In the genomic region with DNA sequence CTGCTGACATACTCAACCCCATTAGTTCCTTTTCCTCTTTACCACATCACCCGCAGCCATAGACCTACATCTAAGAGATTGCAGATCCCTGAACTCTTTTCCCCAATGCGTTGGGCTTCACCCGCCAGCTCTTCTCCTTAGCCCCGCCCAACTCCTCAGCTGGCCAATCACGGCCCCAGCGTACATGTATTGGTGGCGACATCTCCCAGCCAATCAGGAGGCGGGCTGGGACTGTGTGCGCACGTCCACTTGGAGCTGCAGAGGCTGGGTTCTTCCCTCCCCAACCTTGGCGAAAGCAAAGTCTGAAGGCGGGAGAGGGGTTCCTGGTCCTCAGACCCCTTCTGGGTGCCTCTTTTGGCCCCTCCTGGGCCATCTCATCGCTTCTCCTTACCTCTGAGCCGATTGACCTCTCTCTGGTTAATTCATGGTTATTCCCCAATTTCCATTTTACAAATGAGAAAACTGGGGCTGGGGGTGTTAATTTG, we compare ENCODE assay signal across 8 cellular contexts. TPM values are rescaled to one million over a fixed set of nuclear protein-coding genes. Genes with fewer than 3 reads are reported as not detected.
DNase-seq lines count a peak whose midpoint lies in the region; TF ChIP-seq lines count a peak whose summit lies in the region.

No MANE protein-coding gene starts in this region.

- POLR2A ChIA-PET in HEK293 (lab: Yijun Ruan, JAX): no interaction called here

- CTCF ChIA-PET in HEK293 (lab: Yijun Ruan, JAX): interaction anchor here (0.6 to 3.9 kb wide), 5 partner anchors 13 to 369 kb away, joined by 3 to 16 read pairs (median 3); no protein-coding TSS in a partner anchor

- H3K36me3 ChIP-seq in HEK293 (ENCODE audit: control insufficient read depth in 2 of 2, insufficient read depth in 1 of 2, low read length in 2 of 2): no peaks in the 10 kb centered on the region
- no peaks in the 10 kb centered on the region for H3K36me3 ChIP-seq in liver (ENCODE audit: control insufficient read depth in 4 of 4, insufficient read depth in 3 of 4, low read depth in 1 of 4, low read length in 3 of 4)

- 10% methylated on average over 14 of the region's 14 CpGs for WGBS in liver

- TF ChIP-seq RAD21 in liver (IDR thresholded peaks at IDR 0.05): no peak

- H3K27ac ChIP-seq in HEK293 (ENCODE audit: extremely low read depth, low read depth, low read length) (no peak overlapping the region), liver (ENCODE audit: low read depth in 1 of 2, low read length in 2 of 2) (peak overlapping the region; percentile 15 to 37)

- H3K4me3 ChIP-seq in GM12865 (ENCODE audit: low read depth, low read length): peak overlapping the region; percentile 36
- H3K4me3 ChIP-seq in HEK293 (ENCODE audit: low read depth, low read length): no peak overlapping the region
- H3K4me3 ChIP-seq in liver (ENCODE audit: low read depth in 1 of 3, low read length in 3 of 3): peak overlapping the region in 1 of 3 donors; percentile 7

- peaks cover 0 to 4% (median 0%) of the 10 kb centered on the region in 4 donors for H3K27me3 ChIP-seq in liver (ENCODE audit: control insufficient read depth in 4 of 4, insufficient read depth in 4 of 4, low read length in 3 of 4)

- no peaks in the 10 kb centered on the region for H3K9me3 ChIP-seq in HEK293 (ENCODE audit: control insufficient read depth, insufficient read depth, low read depth, low read length)
- H3K9me3 ChIP-seq in liver (ENCODE audit: control insufficient read depth in 4 of 4, low read length in 3 of 4): no peaks in the 10 kb centered on the region

- DNase-seq in GM12865 (ENCODE audit: low read depth) (peak; percentile 86), NCI-H146 (lab: John Stamatoyannopoulos, UW) (peak; percentile 57), dermis microvascular lymphatic vessel endothelial cell (ENCODE audit: low read depth in 2 of 2) (peak; percentile 4 to 39), LoVo (ENCODE audit: low spot score) (no peak)
- DNase-seq in activated CD4-positive, alpha-beta T cell treated with anti-CD3 and anti-CD28 coated beads, Interleukin-2, amount 50 U/mL, for 4 hours: peak; percentile 78 to 81
- DNase-seq in stimulated activated CD4-positive, alpha-beta T cell treated with anti-CD3 and anti-CD28 coated beads, Interleukin-4, amount 100 ng/mL, for 24 hours: peak; percentile 86

- H3K9ac ChIP-seq in liver (ENCODE audit: low read depth in 1 of 2, low read length in 2 of 2): no peak overlapping the region

- TF ChIP-seq CTCF in GM12865 (IDR thresholded peaks at IDR 0.05; ENCODE audit: insufficient read depth, low read depth, low read length, missing control alignments): no peak
- no peak for TF ChIP-seq CTCF in HEK293 (tag by site-specific recombination; IDR thresholded peaks at IDR 0.05)
- TF ChIP-seq CTCF in liver (IDR thresholded peaks at IDR 0.05; ENCODE audit: low read depth, low read length, missing input control): no peak

- peaks cover 13% of the 10 kb centered on the region for H3K4me1 ChIP-seq in HEK293 (ENCODE audit: control insufficient read depth, insufficient read depth, low read length)
- no peaks in the 10 kb centered on the region for H3K4me1 ChIP-seq in liver (ENCODE audit: control insufficient read depth in 4 of 4, insufficient read depth in 4 of 4, low read length in 3 of 4)

TF ChIP-seq in HEK293, 187 proteins besides CTCF, POLR2A, EP300 and RAD21:
- TF ChIP-seq SP2 (tag by site-specific recombination; IDR thresholded peaks at IDR 0.05) (0 out of 2 replicates have a peak, but pooled peaks have one; percentile 13), ZNF654 (tag by site-specific recombination; IDR thresholded peaks at IDR 0.05; ENCODE audit: low read depth) (no peak), SETDB1 (IDR thresholded peaks at IDR 0.05; ENCODE audit: insufficient read length, low read length) (no peak), ZNF416 (tag by site-specific recombination; IDR thresholded peaks at IDR 0.05) (no peak), ZNF391 (tag by site-specific recombination; IDR thresholded peaks at IDR 0.05; ENCODE audit: borderline replicate concordance, low read depth) (no peak)
TF ChIP-seq in HEK293: peak in this region for 1.

TF ChIP-seq in liver, 16 proteins besides CTCF, POLR2A, EP300 and RAD21:
- no peak for TF ChIP-seq NR2F2 (IDR thresholded peaks at IDR 0.05)
- no peak for TF ChIP-seq FOXA2 (IDR thresholded peaks at IDR 0.05)
- TF ChIP-seq SP1 (IDR thresholded peaks at IDR 0.05): no peak
- TF ChIP-seq JUND (IDR thresholded peaks at IDR 0.05): no peak
- TF ChIP-seq RXRA (IDR thresholded peaks at IDR 0.05): no peak
- TF ChIP-seq GABPA (IDR thresholded peaks at IDR 0.05 in 1 of 2, conservative IDR thresholded peaks at IDR 0.05 in 1 of 2): no peak
- TF ChIP-seq HNF4A (conservative IDR thresholded peaks at IDR 0.05): no peak
- TF ChIP-seq TAF1 (conservative IDR thresholded peaks at IDR 0.05): no peak
- TF ChIP-seq, protein P1, sequence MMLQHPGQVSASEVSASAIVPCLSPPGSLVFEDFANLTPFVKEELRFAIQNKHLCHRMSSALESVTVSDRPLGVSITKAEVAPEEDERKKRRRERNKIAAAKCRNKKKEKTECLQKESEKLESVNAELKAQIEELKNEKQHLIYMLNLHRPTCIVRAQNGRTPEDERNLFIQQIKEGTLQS (IDR thresholded peaks at IDR 0.05): no peak
- TF ChIP-seq ZBTB33 (IDR thresholded peaks at IDR 0.05): no peak
- TF ChIP-seq MAX (IDR thresholded peaks at IDR 0.05): no peak
- TF ChIP-seq YY1 (IDR thresholded peaks at IDR 0.05): no peak
- TF ChIP-seq EGR1 (IDR thresholded peaks at IDR 0.05; ENCODE audit: low read depth in 2 of 2): no peak
- TF ChIP-seq FOXA1 (IDR thresholded peaks at IDR 0.05): no peak
- no peak for TF ChIP-seq HNF4G (IDR thresholded peaks at IDR 0.05)
- no peak for TF ChIP-seq REST (IDR thresholded peaks at IDR 0.05)

RNA-seq across cellular contexts. Expression of gene PDE1B, which starts 11.0 kb away (rescaled TPM):
- total RNA-seq in dermis microvascular lymphatic vessel endothelial cell (not detected in 2 replicates), liver (1 to 10 TPM; 2.9 to 3.7 TPM)
- polyA plus RNA-seq in liver: 1 to 10 TPM in 1 of 2 donors, under 1 TPM in 1; 0.90 to 1.6 TPM

RNA-seq across cellular contexts. Expression of gene PPP1R1A, which starts 28.0 kb away (rescaled TPM):
- not detected in 2 replicates for total RNA-seq in dermis microvascular lymphatic vessel endothelial cell
- 10 to 100 TPM in 1 of 2 donors, 1 to 10 TPM in 1; 8.1 to 12.4 TPM for total RNA-seq in liver
- polyA plus RNA-seq in liver: 100 to 1,000 TPM in 1 of 2 donors, 10 to 100 TPM in 1; 75.2 to 182 TPM
